11 cellular contexts compared by ENCODE assay signal in the genomic region with DNA sequence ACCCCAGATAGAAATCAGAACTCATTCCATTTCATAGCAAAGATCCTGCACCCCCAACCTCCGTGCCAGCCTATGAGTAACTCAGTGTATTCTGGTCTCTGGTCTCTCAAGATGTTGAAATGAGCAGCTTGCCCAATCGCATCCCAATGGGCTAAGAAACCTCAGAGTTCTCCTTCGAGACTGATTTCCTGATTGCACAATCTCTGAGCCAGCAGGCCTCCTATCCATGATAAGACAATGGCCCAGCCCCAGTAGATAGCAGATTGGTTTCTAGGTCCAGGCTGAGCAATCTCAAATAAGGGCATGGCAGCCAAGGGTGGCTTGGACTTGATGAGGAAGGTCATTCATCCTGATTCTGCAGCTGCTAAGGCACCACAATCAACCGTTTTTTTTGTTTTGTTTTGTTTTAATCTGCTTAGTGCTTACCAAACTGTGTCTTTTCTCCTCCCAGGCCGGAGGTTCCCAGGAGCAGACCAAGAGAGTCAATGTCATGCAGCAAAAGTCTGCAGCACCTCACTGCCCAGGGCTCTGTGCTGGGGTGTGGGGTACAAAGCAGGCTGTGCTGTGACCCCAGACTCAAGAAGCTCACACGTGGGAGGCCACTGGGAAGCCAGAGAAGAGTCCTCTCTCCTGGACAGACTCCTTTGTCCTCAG.
A peak's percentile ranks its signal among the peaks of the same experiment; 100 is the strongest.
DNase-seq lines count a peak whose midpoint lies in the region; ATAC-seq and TF ChIP-seq lines count a peak whose summit lies in the region.
"Had no signal": no experiment of that assay in that cellular context is flagged by ENCODE, and none has a peak within 500 bp of the region (broad histone marks: within the 10 kb centered on the region; RNA-seq: fewer than 3 reads in every experiment).

No MANE protein-coding gene starts in this region.

- no peaks in the 10 kb centered on the region for H3F3A ChIP-seq in smooth muscle cell (ENCODE audit: low read depth)

- DNase-seq in EH (ENCODE audit: low read depth): peak; percentile 60
- DNase-seq in SIG-M5 (lab: John Stamatoyannopoulos, UW): peak; percentile 93
- DNase-seq in fibroblast of the aortic adventitia (ENCODE audit: low read depth): peak; percentile 99
- DNase-seq in posterior vena cava (ENCODE audit: low spot score): peak; percentile 88
- no peak for DNase-seq in central memory CD4-positive, alpha-beta T cell
- no peak for DNase-seq in smooth muscle cell (lab: John Stamatoyannopoulos, UW; ENCODE audit: unreplicated experiment)
- DNase-seq: kidney; NCI-H82; stimulated activated CD4-positive, alpha-beta T cell treated with anti-CD3 and anti-CD28 coated beads, Interleukin-2, amount 100 ng/mL, for 24 hours had no signal

- intact Hi-C loops in posterior vena cava (cut with DNase I): no loop called here

- H3K4me3 Mint-ChIP-seq in stimulated activated memory B cell treated with anti-CD40 and anti-IgM and Interleukin-4, amounts not matched to agents 10 μg/mL and 1 μg/mL and 100 μg/mL, for 72 hours: no peak overlapping the region

- H3K9me3 Mint-ChIP-seq in stimulated activated memory B cell treated with anti-CD40 and anti-IgM and Interleukin-4, amounts not matched to agents 10 μg/mL and 1 μg/mL and 100 μg/mL, for 72 hours: peaks cover 14% of the 10 kb centered on the region

- no peaks in the 10 kb centered on the region for H3K79me2 ChIP-seq in smooth muscle cell (ENCODE audit: low read depth)

- no peaks in the 10 kb centered on the region for H3K36me3 Mint-ChIP-seq in stimulated activated memory B cell treated with anti-CD40 and anti-IgM and Interleukin-4, amounts not matched to agents 10 μg/mL and 1 μg/mL and 100 μg/mL, for 72 hours

- no peak overlapping the region for H3K27ac Mint-ChIP-seq in stimulated activated memory B cell treated with anti-CD40 and anti-IgM and Interleukin-4, amounts not matched to agents 10 μg/mL and 1 μg/mL and 100 μg/mL, for 72 hours

- no peak overlapping the region for H3K4me2 ChIP-seq in smooth muscle cell

- peaks cover 8% of the 10 kb centered on the region for H3K9me3 ChIP-seq in smooth muscle cell (replicated peaks; ENCODE audit: low read depth)

- H3K27ac ChIP-seq in smooth muscle cell (ENCODE audit: low read depth): no peak overlapping the region

- H3K27me3 ChIP-seq in smooth muscle cell (ENCODE audit: low read depth): no peaks in the 10 kb centered on the region

- H3K27me3 Mint-ChIP-seq in stimulated activated memory B cell treated with anti-CD40 and anti-IgM and Interleukin-4, amounts not matched to agents 10 μg/mL and 1 μg/mL and 100 μg/mL, for 72 hours: no peaks in the 10 kb centered on the region

- H4K20me1 ChIP-seq in smooth muscle cell (ENCODE audit: low read depth): no peaks in the 10 kb centered on the region

- no peak overlapping the region for H3K9ac ChIP-seq in smooth muscle cell (ENCODE audit: low read depth)

- no peak overlapping the region for H2AFZ ChIP-seq in smooth muscle cell (ENCODE audit: low read depth)

- WGBS in smooth muscle cell (ENCODE audit: low lambda C conversion rate): 56% methylated on average over 6 of the region's 6 CpGs

- no peaks in the 10 kb centered on the region for H3K4me1 ChIP-seq in smooth muscle cell (ENCODE audit: low read depth)

- no peak overlapping the region for H3K4me3 ChIP-seq in fibroblast of the aortic adventitia (ENCODE audit: low read depth, low read length)
- H3K4me3 ChIP-seq in smooth muscle cell: no peak overlapping the region

- no peak for ATAC-seq in stimulated activated memory B cell treated with anti-CD40 and anti-IgM and Interleukin-4, amounts not matched to agents 10 μg/mL and 1 μg/mL and 100 μg/mL, for 72 hours
- no peak for ATAC-seq in HG03196 (IDR thresholded peaks at IDR 0.05; ENCODE audit: unreplicated experiment)

- no peaks in the 10 kb centered on the region for H3K36me3 ChIP-seq in smooth muscle cell (ENCODE audit: low read depth)

- no peaks in the 10 kb centered on the region for H3K4me1 Mint-ChIP-seq in stimulated activated memory B cell treated with anti-CD40 and anti-IgM and Interleukin-4, amounts not matched to agents 10 μg/mL and 1 μg/mL and 100 μg/mL, for 72 hours

- no peak for TF ChIP-seq CTCF in fibroblast of the aortic adventitia (IDR thresholded peaks at IDR 0.05; ENCODE audit: insufficient read depth, low read length)
- TF ChIP-seq CTCF in smooth muscle cell (IDR thresholded peaks at IDR 0.05; ENCODE audit: borderline replicate concordance, insufficient read depth, poor library complexity, severe bottlenecking): no peak

Comparison
In these comparisons a context has a peak if more than half of its experiments do, and no peak if none do; other contexts are left out.
1. DNase-seq: peak in EH (single experiment), SIG-M5 (single experiment), fibroblast of the aortic adventitia (single experiment) and posterior vena cava (single experiment); none in central memory CD4-positive, alpha-beta T cell (single experiment) and smooth muscle cell (single experiment).